2 cellular contexts compared by ENCODE assay signal in genomic region chr15:89827821-89828220, GRCh38.
TF ChIP-seq lines count a peak whose summit lies in the region.

No MANE protein-coding gene starts in this region.

TF ChIP-seq in SK-N-SH treated with all-trans-retinoic acid at 6 μM for 48 hours, 23 proteins besides CTCF, POLR2A, EP300 and RAD21 (continued from another document):
- TF ChIP-seq PATZ1 (CRISPR knock-in tag; IDR thresholded peaks at IDR 0.05; ENCODE audit: borderline replicate concordance) (no peak), OSR1 (CRISPR knock-in tag; IDR thresholded peaks at IDR 0.05) (no peak), CSDC2 (CRISPR knock-in tag; IDR thresholded peaks at IDR 0.05) (no peak), CSRNP3 (CRISPR knock-in tag; IDR thresholded peaks at IDR 0.05) (no peak), ZC3H10 (CRISPR knock-in tag; IDR thresholded peaks at IDR 0.05) (no peak), TOX (CRISPR knock-in tag; IDR thresholded peaks at IDR 0.05; ENCODE audit: borderline replicate concordance) (no peak), ZNF70 (CRISPR knock-in tag; IDR thresholded peaks at IDR 0.05) (no peak), ESRRG (CRISPR knock-in tag; IDR thresholded peaks at IDR 0.05) (no peak), TCF4 (CRISPR knock-in tag; IDR thresholded peaks at IDR 0.05; ENCODE audit: borderline replicate concordance) (no peak)
- TF ChIP-seq, protein P1, sequence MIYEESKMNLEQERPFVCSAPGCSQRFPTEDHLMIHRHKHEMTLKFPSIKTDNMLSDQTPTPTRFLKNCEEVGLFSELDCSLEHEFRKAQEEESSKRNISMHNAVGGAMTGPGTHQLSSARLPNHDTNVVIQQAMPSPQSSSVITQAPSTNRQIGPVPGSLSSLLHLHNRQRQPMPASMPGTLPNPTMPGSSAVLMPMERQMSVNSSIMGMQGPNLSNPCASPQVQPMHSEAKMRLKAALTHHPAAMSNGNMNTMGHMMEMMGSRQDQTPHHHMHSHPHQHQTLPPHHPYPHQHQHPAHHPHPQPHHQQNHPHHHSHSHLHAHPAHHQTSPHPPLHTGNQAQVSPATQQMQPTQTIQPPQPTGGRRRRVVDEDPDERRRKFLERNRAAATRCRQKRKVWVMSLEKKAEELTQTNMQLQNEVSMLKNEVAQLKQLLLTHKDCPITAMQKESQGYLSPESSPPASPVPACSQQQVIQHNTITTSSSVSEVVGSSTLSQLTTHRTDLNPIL (CRISPR knock-in tag; IDR thresholded peaks at IDR 0.05; ENCODE audit: low read depth): no peak

TF ChIP-seq in SK-N-SH, 30 proteins besides CTCF, POLR2A, EP300 and RAD21 (continued from another document):
- TF ChIP-seq USF2 (IDR thresholded peaks at IDR 0.05; ENCODE audit: borderline replicate concordance, low read depth, low read length): no peak
- TF ChIP-seq IRF3 (IDR thresholded peaks at IDR 0.05; ENCODE audit: low read depth, low read length): no peak
- TF ChIP-seq ELF1 (IDR thresholded peaks at IDR 0.05): no peak
- no peak for TF ChIP-seq NRF1 (IDR thresholded peaks at IDR 0.05; ENCODE audit: low read depth, low read length)
- TF ChIP-seq POLR2AphosphoS5 (IDR thresholded peaks at IDR 0.05; ENCODE audit: low read depth, low read length): no peak
- no peak for TF ChIP-seq RCOR1 (IDR thresholded peaks at IDR 0.05; ENCODE audit: low read length)
- TF ChIP-seq TEAD4 (IDR thresholded peaks at IDR 0.05; ENCODE audit: borderline replicate concordance, insufficient read depth): no peak
- TF ChIP-seq, protein P2, sequence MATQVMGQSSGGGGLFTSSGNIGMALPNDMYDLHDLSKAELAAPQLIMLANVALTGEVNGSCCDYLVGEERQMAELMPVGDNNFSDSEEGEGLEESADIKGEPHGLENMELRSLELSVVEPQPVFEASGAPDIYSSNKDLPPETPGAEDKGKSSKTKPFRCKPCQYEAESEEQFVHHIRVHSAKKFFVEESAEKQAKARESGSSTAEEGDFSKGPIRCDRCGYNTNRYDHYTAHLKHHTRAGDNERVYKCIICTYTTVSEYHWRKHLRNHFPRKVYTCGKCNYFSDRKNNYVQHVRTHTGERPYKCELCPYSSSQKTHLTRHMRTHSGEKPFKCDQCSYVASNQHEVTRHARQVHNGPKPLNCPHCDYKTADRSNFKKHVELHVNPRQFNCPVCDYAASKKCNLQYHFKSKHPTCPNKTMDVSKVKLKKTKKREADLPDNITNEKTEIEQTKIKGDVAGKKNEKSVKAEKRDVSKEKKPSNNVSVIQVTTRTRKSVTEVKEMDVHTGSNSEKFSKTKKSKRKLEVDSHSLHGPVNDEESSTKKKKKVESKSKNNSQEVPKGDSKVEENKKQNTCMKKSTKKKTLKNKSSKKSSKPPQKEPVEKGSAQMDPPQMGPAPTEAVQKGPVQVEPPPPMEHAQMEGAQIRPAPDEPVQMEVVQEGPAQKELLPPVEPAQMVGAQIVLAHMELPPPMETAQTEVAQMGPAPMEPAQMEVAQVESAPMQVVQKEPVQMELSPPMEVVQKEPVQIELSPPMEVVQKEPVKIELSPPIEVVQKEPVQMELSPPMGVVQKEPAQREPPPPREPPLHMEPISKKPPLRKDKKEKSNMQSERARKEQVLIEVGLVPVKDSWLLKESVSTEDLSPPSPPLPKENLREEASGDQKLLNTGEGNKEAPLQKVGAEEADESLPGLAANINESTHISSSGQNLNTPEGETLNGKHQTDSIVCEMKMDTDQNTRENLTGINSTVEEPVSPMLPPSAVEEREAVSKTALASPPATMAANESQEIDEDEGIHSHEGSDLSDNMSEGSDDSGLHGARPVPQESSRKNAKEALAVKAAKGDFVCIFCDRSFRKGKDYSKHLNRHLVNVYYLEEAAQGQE (IDR thresholded peaks at IDR 0.05; ENCODE audit: low read depth, low read length): no peak
- TF ChIP-seq TAF1 (IDR thresholded peaks at IDR 0.05; ENCODE audit: borderline replicate concordance, low read depth, low read length): no peak
- TF ChIP-seq PBX3 (IDR thresholded peaks at IDR 0.05): no peak
- TF ChIP-seq RFX5 (IDR thresholded peaks at IDR 0.05; ENCODE audit: low read length): no peak
- TF ChIP-seq CHD2 (IDR thresholded peaks at IDR 0.05; ENCODE audit: low read length, partially characterized antibody): no peak
- no peak for TF ChIP-seq GABPA (IDR thresholded peaks at IDR 0.05; ENCODE audit: low read depth)
- TF ChIP-seq NFIC (IDR thresholded peaks at IDR 0.05; ENCODE audit: borderline replicate concordance): no peak
- TF ChIP-seq GATA2 (CRISPR knock-in tag; IDR thresholded peaks at IDR 0.05): no peak
- TF ChIP-seq MEF2A (IDR thresholded peaks at IDR 0.05; ENCODE audit: borderline replicate concordance, low read depth): no peak
- TF ChIP-seq YY1 (IDR thresholded peaks at IDR 0.05; ENCODE audit: low read depth): no peak
